ENCODE assay signal across 1 cellular context in genomic region chr14:24959791-24960331, GRCh38.
TF ChIP-seq lines count a peak whose summit lies in the region.

No MANE protein-coding gene starts in this region.

TF ChIP-seq in HepG2, 621 proteins besides CTCF, POLR2A, EP300 and RAD21 (continued from another document and continues in another):
- TF ChIP-seq ZNF318 (CRISPR knock-in tag; IDR thresholded peaks at IDR 0.05) = no peak
- TF ChIP-seq, protein P1, sequence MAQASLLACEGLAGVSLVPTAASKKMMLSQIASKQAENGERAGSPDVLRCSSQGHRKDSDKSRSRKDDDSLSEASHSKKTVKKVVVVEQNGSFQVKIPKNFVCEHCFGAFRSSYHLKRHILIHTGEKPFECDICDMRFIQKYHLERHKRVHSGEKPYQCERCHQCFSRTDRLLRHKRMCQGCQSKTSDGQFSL (CRISPR knock-in tag; IDR thresholded peaks at IDR 0.05) = no peak
- no peak for TF ChIP-seq GPN1 (CRISPR knock-in tag; IDR thresholded peaks at IDR 0.05; ENCODE audit: borderline replicate concordance)
- no peak for TF ChIP-seq TEAD2 (CRISPR knock-in tag; IDR thresholded peaks at IDR 0.05)
- TF ChIP-seq PRDM10 (CRISPR knock-in tag; IDR thresholded peaks at IDR 0.05; ENCODE audit: low read depth) = no peak
- no peak for TF ChIP-seq ONECUT2 (CRISPR knock-in tag; IDR thresholded peaks at IDR 0.05)
- peak; percentile 77; the same call in 1 of the 2 replicates for TF ChIP-seq MEF2D (CRISPR knock-in tag; IDR thresholded peaks at IDR 0.05)
- TF ChIP-seq ZNF569 (CRISPR knock-in tag; IDR thresholded peaks at IDR 0.05; ENCODE audit: borderline replicate concordance) = no peak
- no peak for TF ChIP-seq ZBTB21 (CRISPR knock-in tag; IDR thresholded peaks at IDR 0.05)
- no peak for TF ChIP-seq ZNF20 (CRISPR knock-in tag; IDR thresholded peaks at IDR 0.05)
- no peak for TF ChIP-seq ZNF609 (CRISPR knock-in tag; IDR thresholded peaks at IDR 0.05; ENCODE audit: borderline replicate concordance)
- TF ChIP-seq ZFP90 (CRISPR knock-in tag; IDR thresholded peaks at IDR 0.05; ENCODE audit: borderline replicate concordance) = no peak
- TF ChIP-seq ZHX2 (IDR thresholded peaks at IDR 0.05; ENCODE audit: low read depth) = no peak
- no peak for TF ChIP-seq ZHX2 (CRISPR knock-in tag; IDR thresholded peaks at IDR 0.05; ENCODE audit: borderline replicate concordance)
- no peak for TF ChIP-seq MYNN (CRISPR knock-in tag; IDR thresholded peaks at IDR 0.05; ENCODE audit: low read depth)
- TF ChIP-seq PHB2 (IDR thresholded peaks at IDR 0.05; ENCODE audit: partially characterized antibody) = no peak
- peak; percentile 31; the same call in 1 of the 2 replicates for TF ChIP-seq HOXA3 (CRISPR knock-in tag; IDR thresholded peaks at IDR 0.05)
- TF ChIP-seq, protein P2, sequence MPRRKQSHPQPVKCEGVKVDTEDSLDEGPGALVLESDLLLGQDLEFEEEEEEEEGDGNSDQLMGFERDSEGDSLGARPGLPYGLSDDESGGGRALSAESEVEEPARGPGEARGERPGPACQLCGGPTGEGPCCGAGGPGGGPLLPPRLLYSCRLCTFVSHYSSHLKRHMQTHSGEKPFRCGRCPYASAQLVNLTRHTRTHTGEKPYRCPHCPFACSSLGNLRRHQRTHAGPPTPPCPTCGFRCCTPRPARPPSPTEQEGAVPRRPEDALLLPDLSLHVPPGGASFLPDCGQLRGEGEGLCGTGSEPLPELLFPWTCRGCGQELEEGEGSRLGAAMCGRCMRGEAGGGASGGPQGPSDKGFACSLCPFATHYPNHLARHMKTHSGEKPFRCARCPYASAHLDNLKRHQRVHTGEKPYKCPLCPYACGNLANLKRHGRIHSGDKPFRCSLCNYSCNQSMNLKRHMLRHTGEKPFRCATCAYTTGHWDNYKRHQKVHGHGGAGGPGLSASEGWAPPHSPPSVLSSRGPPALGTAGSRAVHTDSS (CRISPR knock-in tag; conservative IDR thresholded peaks at IDR 0.05) = no peak
- TF ChIP-seq CENPBD1 (CRISPR knock-in tag; IDR thresholded peaks at IDR 0.05; ENCODE audit: borderline replicate concordance, low read depth) = no peak
- TF ChIP-seq NFE2L2 (IDR thresholded peaks at IDR 0.05; ENCODE audit: low read length) = no peak
- no peak for TF ChIP-seq E2F5 (CRISPR knock-in tag; conservative IDR thresholded peaks at IDR 0.05)
- TF ChIP-seq NKX3-1 (CRISPR knock-in tag; IDR thresholded peaks at IDR 0.05) = no peak
- TF ChIP-seq ZNF432 (CRISPR knock-in tag; IDR thresholded peaks at IDR 0.05; ENCODE audit: borderline replicate concordance) = no peak
- no peak for TF ChIP-seq POLR2AphosphoS5 (IDR thresholded peaks at IDR 0.05; ENCODE audit: low read depth, low read length)
